In the genomic region with DNA sequence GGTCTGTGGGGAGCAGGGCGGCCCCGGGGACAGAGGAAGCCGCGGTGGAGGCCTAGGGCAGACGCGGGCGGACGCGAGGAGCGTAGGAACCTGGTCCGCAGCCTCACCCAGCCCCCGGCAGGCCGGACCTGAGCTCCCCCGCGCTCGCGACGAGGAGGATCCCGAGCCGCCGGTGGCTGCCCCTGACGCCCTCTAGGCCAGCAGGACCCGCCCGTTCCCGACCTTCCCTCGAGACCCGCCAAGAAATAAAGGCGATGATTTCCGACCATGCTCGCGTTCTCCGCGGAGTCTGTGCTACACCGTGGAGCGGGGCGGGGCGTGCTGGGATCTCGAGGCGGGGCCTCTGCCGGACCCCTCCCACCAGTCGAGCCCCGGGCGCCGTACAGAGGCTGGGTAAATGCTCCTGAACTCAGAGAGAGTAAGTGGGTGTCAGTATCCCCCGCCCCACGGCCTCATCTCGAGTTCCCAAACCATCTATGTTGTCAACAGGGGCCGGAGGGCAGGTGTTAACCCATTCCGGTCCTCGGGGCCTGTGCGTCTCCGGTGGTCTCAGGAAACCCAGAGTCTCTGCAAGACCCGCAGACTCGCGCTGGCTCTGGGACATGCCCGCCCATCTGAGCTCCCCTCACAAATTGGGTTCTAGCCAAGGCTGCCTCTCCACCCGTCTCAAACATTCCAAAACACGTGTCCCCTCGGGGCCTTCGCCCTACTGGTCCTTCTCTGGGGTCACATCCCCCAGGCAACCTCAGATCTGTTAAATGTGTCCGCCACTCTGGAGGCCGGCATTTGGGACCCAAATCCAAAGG, we compare ENCODE assay signal across 9 cellular contexts. TPM values are rescaled to one million over a fixed set of nuclear protein-coding genes. Genes with fewer than 3 reads are reported as not detected.
DNase-seq lines count a peak whose midpoint lies in the region; ATAC-seq, FAIRE-seq and TF ChIP-seq lines count a peak whose summit lies in the region.
"Had no signal": no experiment of that assay in that cellular context is flagged by ENCODE, and none has a peak within 500 bp of the region (broad histone marks: within the 10 kb centered on the region; RNA-seq: fewer than 3 reads in every experiment).

No MANE protein-coding gene starts in this region.

- H3K27ac ChIP-seq in GM12878 (ENCODE audit: control insufficient read depth, insufficient read depth) (no peak overlapping the region), kidney (ENCODE audit: low read depth in 2 of 2, low read length in 2 of 2) (peak overlapping the region in 1 of 2 donors; percentile 28)

- H3K36me3 ChIP-seq in ES-I3 (ENCODE audit: insufficient read depth, low read length) (no peaks in the 10 kb centered on the region), GM12878 (ENCODE audit: control insufficient read depth in 2 of 2, insufficient read depth in 2 of 2, low read length in 1 of 2) (no peaks in the 10 kb centered on the region), kidney (ENCODE audit: control insufficient read depth in 1 of 2, insufficient read depth in 2 of 2, low read length in 2 of 2) (no peaks in the 10 kb centered on the region)

- SMC1A ChIA-PET in GM12878 (lab: Charles Lee; ENCODE audit: uncharacterized antibody, unreplicated experiment): interaction anchor here (0.7 to 1.3 kb wide), 2 partner anchors 9 to 313 kb away, joined by 3 read pairs; no protein-coding TSS in a partner anchor

- DNase-seq in LoVo (ENCODE audit: low spot score) (peak; percentile 59), T-helper 17 cell (peak; percentile 58 to 64 (median 61)), GM12878 (ENCODE audit: low read depth, low spot score) (no peak), kidney (peak; percentile 85), 8988T (no peak)
- peak; percentile 63 for DNase-seq in stimulated activated CD4-positive, alpha-beta T cell treated with anti-CD3 and anti-CD28 coated beads, Interleukin-2, amount 100 ng/mL, for 4 hours (ENCODE audit: low read depth)

- in situ Hi-C loops in GM12878 (cut with MboI): loop anchor here (10.0 kb wide), 1 partner anchor 882 kb away; a partner anchor contains a TSS

- H3K4me3 ChIP-seq in GM12878 (peak overlapping the region; percentile 66), kidney (ENCODE audit: low read length in 2 of 2) (peak overlapping the region; percentile 28 to 61)

- peak overlapping the region; percentile 80 for H2AFZ ChIP-seq in GM12878 (ENCODE audit: control insufficient read depth, low read depth, low read length)

- no peak for TF ChIP-seq RAD21 in GM12878 (IDR thresholded peaks at IDR 0.05; ENCODE audit: insufficient read depth, low read depth, low read length)

- H3K4me1 ChIP-seq in ES-I3 (ENCODE audit: insufficient read depth, low read length) (peaks cover 9% of the 10 kb centered on the region), GM12878 (ENCODE audit: control insufficient read depth, insufficient read depth, low read length) (no peaks in the 10 kb centered on the region; the same call in 1 of the 2 replicates), kidney (ENCODE audit: control insufficient read depth in 1 of 2, insufficient read depth in 1 of 2, low read depth in 1 of 2, low read length in 2 of 2) (peaks cover 0 to 3% of the 10 kb centered on the region in 2 donors)

- no peak for TF ChIP-seq EP300 in GM12878 (IDR thresholded peaks at IDR 0.05; ENCODE audit: borderline replicate concordance in 1 of 2, control insufficient read depth in 1 of 2, low read depth in 2 of 2, low read length in 2 of 2)

- FAIRE-seq in GM12878 (lab: Jason Lieb, UNC) (no peak), kidney (lab: Jason Lieb, UNC) (no peak)
- FAIRE-seq: colon had no signal

- CTCF ChIA-PET in GM12878 (lab: Yijun Ruan, JAX): interaction anchor here (0.9 to 1.0 kb wide), 2 partner anchors 17 to 20 kb away, joined by 3 read pairs; no protein-coding TSS in a partner anchor

- 23% methylated on average over 44 of the region's 62 CpGs for WGBS in GM12878 (ENCODE audit: insufficient coverage, insufficient replicate concordance, low lambda C conversion rate, missing lambda C conversion rate)

- H4K20me1 ChIP-seq in GM12878 (ENCODE audit: control insufficient read depth, insufficient read depth): no peaks in the 10 kb centered on the region; the same call in 1 of the 2 replicates

- peak overlapping the region; percentile 85 for H3K4me3 Mint-ChIP-seq in T-helper 17 cell

- H3K4me1 Mint-ChIP-seq in T-helper 17 cell: peaks cover 12% of the 10 kb centered on the region

- TF ChIP-seq POLR2A in GM12878 (IDR thresholded peaks at IDR 0.05; ENCODE audit: low read depth, low read length): no peak

- POLR2A ChIA-PET in GM12878 (lab: Charles Lee): interaction anchor here (1.2 kb wide), 1 partner anchor 22 kb away, joined by 4 read pairs; a partner anchor contains a TSS

- no peaks in the 10 kb centered on the region for H3K79me2 ChIP-seq in GM12878 (ENCODE audit: control insufficient read depth, insufficient read depth, low read length)

- no TSS peak for BruUV-seq in GM12878 (replicated peaks; lab: Mats Ljungman, UMichigan)

- H3K27me3 ChIP-seq in GM12878 (replicated peaks in 1 of 2; ENCODE audit: control insufficient read depth in 2 of 2, insufficient read depth in 2 of 2, low read length in 1 of 2): no peaks in the 10 kb centered on the region

- H3K4me2 ChIP-seq in GM12878 (ENCODE audit: control insufficient read depth, insufficient read depth): peak overlapping the region; percentile 80

- intact Hi-C loops in GM12878 (cut with micrococcal nuclease; ENCODE audit: unreplicated experiment): no loop called here
- intact Hi-C loops in kidney (cut with DNase I): no loop called here

- TF ChIP-seq CTCF in GM12878 (IDR thresholded peaks at IDR 0.05 in 2 of 3, conservative IDR thresholded peaks at IDR 0.05 in 1 of 3; ENCODE audit: control insufficient read depth in 2 of 3, extremely low read depth in 1 of 3, insufficient read depth in 1 of 3, low read depth in 3 of 3, low read length in 3 of 3) (no peak), kidney (IDR thresholded peaks at IDR 0.05; ENCODE audit: borderline replicate concordance, extremely low read depth, insufficient read depth) (no peak)

- H3K27ac Mint-ChIP-seq in T-helper 17 cell: peak overlapping the region; percentile 57

- ATAC-seq in GM21786 (IDR thresholded peaks at IDR 0.05; ENCODE audit: unreplicated experiment): peak; percentile 78
- peak; percentile 82 for ATAC-seq in T-helper 17 cell
- peak; percentile 89 for ATAC-seq in GM12878

- RAD21 ChIA-PET in GM12878 (lab: Charles Lee; ENCODE audit: unreplicated experiment): no interaction called here

- H3K27me3 Mint-ChIP-seq in T-helper 17 cell: no peaks in the 10 kb centered on the region

- H3K9me3 ChIP-seq in ES-I3 (ENCODE audit: control insufficient read depth, insufficient read depth, low read length): no peaks in the 10 kb centered on the region
- H3K9me3 ChIP-seq in T-helper 17 cell (ENCODE audit: control insufficient read depth, low read length, poor library complexity, severe bottlenecking): no peaks in the 10 kb centered on the region
- H3K9me3 ChIP-seq in GM12878 (replicated peaks; ENCODE audit: control insufficient read depth, insufficient read depth, low read length): no peaks in the 10 kb centered on the region
- H3K9me3 ChIP-seq in kidney (ENCODE audit: control insufficient read depth in 1 of 2, low read length in 2 of 2): no peaks in the 10 kb centered on the region

- no peaks in the 10 kb centered on the region for H3K36me3 Mint-ChIP-seq in T-helper 17 cell (ENCODE audit: low read depth)

- peak overlapping the region; percentile 74 for H3K9ac ChIP-seq in ES-I3 (ENCODE audit: low read depth, low read length)
- H3K9ac ChIP-seq in GM12878 (ENCODE audit: control insufficient read depth, insufficient read depth, low read length): peak overlapping the region; percentile 27; the same call in 1 of the 2 replicates
- H3K9ac ChIP-seq in kidney (ENCODE audit: low read length in 2 of 2): no peak overlapping the region

RNA-seq across cellular contexts. Expression of a gene that starts 13.7 kb away (rescaled TPM):
- 1 to 10 TPM; 3.8 to 4.0 TPM for total RNA-seq in T-helper 17 cell
- total RNA-seq in GM12878 (2013; cell fraction: nucleolus; rRNA removed): not detected in 2 replicates
- total RNA-seq in GM12878 (2014; rRNA removed): 0.38 and 0.73 TPM in 2 replicates
- total RNA-seq in GM12878 (2014; rRNA removed; fragmentation: Illumina TruSeq; extraction: Trizol): not detected in 2 replicates
- total RNA-seq in GM12878 (2021): 3.9 and 4.6 TPM in 2 replicates
- polyA plus RNA-seq in GM12878 (2011; ENCODE audit: low read depth): not detected
- polyA plus RNA-seq in GM12878 (2011; rRNA removed): not detected in 2 replicates
- not detected in 2 replicates for polyA plus RNA-seq in GM12878 (2011; cell fraction: cytosol; rRNA removed)
- polyA plus RNA-seq in GM12878 (2011; cell fraction: nucleus; rRNA removed): 0.63 and 0.92 TPM in 2 replicates
- 0.77 and 5.4 TPM in 2 replicates for polyA plus RNA-seq in GM12878 (2012)
- not detected in 2 replicates for polyA plus RNA-seq in GM12878 (2014; fragmentation: Illumina TruSeq; extraction: Trizol)
- not detected for polyA plus RNA-seq in GM12878 (2014; fragmentation: Nextera tagmentation; extraction: Ambion mirVana)
- 0.35 and 1.5 TPM in 2 replicates for polyA plus RNA-seq in GM12878 (2014; rRNA removed)
- polyA plus RNA-seq in GM12878 (2016; fragmentation: Nextera tagmentation; extraction: Ambion mirVana): 1 to 10 TPM in 1 of 2 experiments, under 1 TPM in 1; 0.91 to 1.5 TPM
- polyA minus RNA-seq in GM12878 (2011; rRNA and poly(A)+ RNA removed): not detected in 2 replicates
- not detected in 2 replicates for polyA minus RNA-seq in GM12878 (2011; cell fraction: cytosol; rRNA and poly(A)+ RNA removed)
- not detected in 2 replicates for polyA minus RNA-seq in GM12878 (2011; cell fraction: nucleus; rRNA and poly(A)+ RNA removed)
- total RNA-seq in kidney: 9.7 TPM
- polyA plus RNA-seq in kidney (ENCODE audit: insufficient read depth, low read depth, low replicate concordance): 7.1 TPM

RNA-seq across cellular contexts. Expression of a gene that starts 21.9 kb away (rescaled TPM):
- 10 to 100 TPM; 61.3 to 65.6 TPM for total RNA-seq in T-helper 17 cell
- 19.8 and 20.5 TPM in 2 replicates for total RNA-seq in GM12878 (2013; cell fraction: nucleolus; rRNA removed)
- 13.8 and 18.8 TPM in 2 replicates for total RNA-seq in GM12878 (2014; rRNA removed)
- 10.2 and 11.0 TPM in 2 replicates for total RNA-seq in GM12878 (2014; rRNA removed; fragmentation: Illumina TruSeq; extraction: Trizol)
- total RNA-seq in GM12878 (2021): 56.1 and 64.5 TPM in 2 replicates
- polyA plus RNA-seq in GM12878 (2011; ENCODE audit: low read depth): 13.8 TPM
- polyA plus RNA-seq in GM12878 (2011; rRNA removed): 10.8 and 15.3 TPM in 2 replicates
- 31.0 and 33.3 TPM in 2 replicates for polyA plus RNA-seq in GM12878 (2011; cell fraction: cytosol; rRNA removed)
- 44.4 and 62.4 TPM in 2 replicates for polyA plus RNA-seq in GM12878 (2011; cell fraction: nucleus; rRNA removed)
- polyA plus RNA-seq in GM12878 (2012): 25.7 and 31.7 TPM in 2 replicates
- polyA plus RNA-seq in GM12878 (2014; fragmentation: Illumina TruSeq; extraction: Trizol): 19.4 and 24.6 TPM in 2 replicates
- polyA plus RNA-seq in GM12878 (2014; fragmentation: Nextera tagmentation; extraction: Ambion mirVana): 1 to 10 TPM; 5.7 to 7.6 TPM
- 33.5 and 36.1 TPM in 2 replicates for polyA plus RNA-seq in GM12878 (2014; rRNA removed)
- 10 to 100 TPM; 46.3 to 53.2 TPM for polyA plus RNA-seq in GM12878 (2016; fragmentation: Nextera tagmentation; extraction: Ambion mirVana)
- polyA minus RNA-seq in GM12878 (2011; rRNA and poly(A)+ RNA removed): 15.3 and 24.3 TPM in 2 replicates
- 11.3 and 12.4 TPM in 2 replicates for polyA minus RNA-seq in GM12878 (2011; cell fraction: cytosol; rRNA and poly(A)+ RNA removed)
- polyA minus RNA-seq in GM12878 (2011; cell fraction: nucleus; rRNA and poly(A)+ RNA removed): 8.8 and 21.0 TPM in 2 replicates
- total RNA-seq in kidney: 65.6 TPM
- polyA plus RNA-seq in kidney (ENCODE audit: insufficient read depth, low read depth, low replicate concordance): 10.6 TPM

Comparison
In these comparisons a context has a peak if more than half of its experiments do, and no peak if none do; other contexts are left out.
1. H3K9ac ChIP-seq: peak in ES-I3 (single experiment) and GM12878 (single experiment); none in kidney (0 of 2).
2. DNase-seq: peak in LoVo (single experiment), T-helper 17 cell (3 of 3), kidney (single experiment) and stimulated activated CD4-positive, alpha-beta T cell treated with anti-CD3 and anti-CD28 coated beads, Interleukin-2, amount 100 ng/mL, for 4 hours (single experiment); none in GM12878 (single experiment) and 8988T (single experiment).
3. Peak in every context shown above with its lines, with median percentiles within 50 percentile points of each other: ATAC-seq.